15 cellular contexts compared by ENCODE assay signal in genomic region chr10:132294561-132295320, GRCh38. TPM values are rescaled to one million over a fixed set of nuclear protein-coding genes. Genes with fewer than 3 reads are reported as not detected.
DNase-seq lines count a peak whose midpoint lies in the region; ATAC-seq and TF ChIP-seq lines count a peak whose summit lies in the region.
"Had no signal": no experiment of that assay in that cellular context is flagged by ENCODE, and none has a peak within 500 bp of the region (broad histone marks: within the 10 kb centered on the region; RNA-seq: fewer than 3 reads in every experiment).

No MANE protein-coding gene starts in this region.

- H3K9me3 ChIP-seq in aorta (ENCODE audit: control insufficient read depth, low read length), result no peaks in the 10 kb centered on the region

- H3K27ac ChIP-seq in aorta (ENCODE audit: low read depth in 1 of 2, low read length in 2 of 2), result no peak overlapping the region
- H3K27ac ChIP-seq: HL-60 had no signal

- no peak for TF ChIP-seq CTCF in HFFc6 (IDR thresholded peaks at IDR 0.05)

- no peaks in the 10 kb centered on the region; the same call in 1 of the 2 replicates for H3K4me1 Mint-ChIP-seq in HFFc6 (ENCODE audit: low read depth)

- H3K4me3 Mint-ChIP-seq in HFFc6, result no peak overlapping the region

- H3K9me3 Mint-ChIP-seq in HFFc6, result no peaks in the 10 kb centered on the region

- 63 to 64% methylated on average over 23 of the region's 23 CpGs for WGBS in aorta, 2 donors

- H3K36me3 Mint-ChIP-seq in HFFc6 (ENCODE audit: low read depth), result no peaks in the 10 kb centered on the region

- H3K27me3 ChIP-seq in aorta (ENCODE audit: control insufficient read depth in 1 of 2, insufficient read depth in 2 of 2, low read length in 1 of 2), result no peaks in the 10 kb centered on the region

- intact Hi-C loops in left cardiac atrium (cut with DNase I) (no loop called here), left ventricle myocardium superior (cut with micrococcal nuclease) (no loop called here), aorta (cut with DNase I) (loop anchor here in 1 of 2 donors (5.0 kb wide), 1 partner anchor 468 kb away; no protein-coding TSS in a partner anchor)

- H3K27ac Mint-ChIP-seq in HFFc6, result no peak overlapping the region

- no peaks in the 10 kb centered on the region for H3K4me1 ChIP-seq in aorta (ENCODE audit: control insufficient read depth in 1 of 2, insufficient read depth in 2 of 2, low read length in 2 of 2)

- peaks cover 12% of the 10 kb centered on the region for H3K27me3 Mint-ChIP-seq in HFFc6 (ENCODE audit: insufficient read depth)

- H3K4me3 ChIP-seq in aorta (ENCODE audit: low read length in 2 of 2), result no peak overlapping the region

- H3K36me3 ChIP-seq in aorta (ENCODE audit: control insufficient read depth in 1 of 2, insufficient read depth in 2 of 2, low read length in 1 of 2), result no peaks in the 10 kb centered on the region

- DNase-seq in left cardiac atrium, result peak; percentile 11
- no peak for DNase-seq in left ventricle myocardium superior
- peak; percentile 58 for DNase-seq in NCI-H748 treated with DMSO at 0.1 percent for 48 hours (lab: John Stamatoyannopoulos, UW)
- DNase-seq in islet precursor cell, result peak; percentile 74
- peak; percentile 16 to 66 for DNase-seq in aorta
- no peak for DNase-seq in HFFc6
- DNase-seq: activated T-cell treated with anti-CD3 and anti-CD28 coated beads, Interleukin-2, amount 50 U/mL, for 1 hour; amniotic stem cell; right cardiac atrium; stimulated activated naive CD4-positive, alpha-beta T cell treated with Interleukin-2 at 50 U/mL for 16 hours; SW 1271 had no signal

- ATAC-seq in left cardiac atrium (no peak), left ventricle myocardium superior (no peak), aorta (ENCODE audit: low FRiP score) (peak; percentile 9), GM19463 (IDR thresholded peaks at IDR 0.05; ENCODE audit: unreplicated experiment) (no peak), GM18868 (IDR thresholded peaks at IDR 0.05; ENCODE audit: unreplicated experiment) (no peak)
- ATAC-seq: activated CD4-positive, CD25-positive, alpha-beta regulatory T cell treated with anti-CD3 and anti-CD28 coated beads, Interleukin-2, amount 50 U/mL, for 24 hours; right cardiac atrium had no signal

RNA-seq across cellular contexts. Expression of gene STK32C, which starts 13.0 kb away (rescaled TPM):
- total RNA-seq in left cardiac atrium (1 to 10 TPM; 6.1 to 6.6 TPM), left ventricle myocardium superior (4.9 TPM), aorta (10 to 100 TPM in 1 of 2 donors, 1 to 10 TPM in 1; 7.1 to 12.2 TPM)
- 10 to 100 TPM in 1 of 2 donors, 1 to 10 TPM in 1; 4.9 to 12.4 TPM for polyA plus RNA-seq in aorta
- total RNA-seq in HFFc6 (2021; fragmentation: NEBNext Ultra II Directional; extraction: Animal tissue kit (Norgen Biotek cat#: 25700)), result 1 to 10 TPM; 5.5 to 8.3 (median 7.2) TPM

RNA-seq across cellular contexts. Expression of gene LRRC27, which starts 37.3 kb away (rescaled TPM):
- total RNA-seq in left cardiac atrium (1 to 10 TPM; 3.7 to 4.4 TPM), left ventricle myocardium superior (3.2 TPM), aorta (10 to 100 TPM in 1 of 2 donors, 1 to 10 TPM in 1; 4.6 to 11.7 TPM)
- polyA plus RNA-seq in aorta, result 1 to 10 TPM; 3.1 to 9.0 TPM
- 1 to 10 TPM; 4.7 to 6.7 (median 6.0) TPM for total RNA-seq in HFFc6 (2021; fragmentation: NEBNext Ultra II Directional; extraction: Animal tissue kit (Norgen Biotek cat#: 25700))

Comparison
In these comparisons a context has a peak if more than half of its experiments do, and no peak if none do; other contexts are left out.
1. DNase-seq: peak in left cardiac atrium (single experiment), NCI-H748 treated with DMSO at 0.1 percent for 48 hours (single experiment), islet precursor cell (single experiment) and aorta (2 of 2); none in left ventricle myocardium superior (single experiment) and HFFc6 (single experiment).